17 cellular contexts compared by ENCODE assay signal in genomic region chr18:76432274-76432755, GRCh38.
A peak's percentile ranks its signal among the peaks of the same experiment; 100 is the strongest.
DNase-seq lines count a peak whose midpoint lies in the region; ATAC-seq and TF ChIP-seq lines count a peak whose summit lies in the region.
"Had no signal": no experiment of that assay in that cellular context is flagged by ENCODE, and none has a peak within 500 bp of the region (broad histone marks: within the 10 kb centered on the region; RNA-seq: fewer than 3 reads in every experiment).

No MANE protein-coding gene starts in this region.

- no peak overlapping the region for H2BK15ac ChIP-seq in neuronal stem cell (ENCODE audit: low read length)

- no peak for ATAC-seq in T-helper 17 cell
- no peak for ATAC-seq in naive thymus-derived CD8-positive, alpha-beta T cell
- ATAC-seq in HG02763 (IDR thresholded peaks at IDR 0.05; ENCODE audit: unreplicated experiment), result no peak
- ATAC-seq: K562 had no signal

- no peak overlapping the region for H2AFZ ChIP-seq in neuronal stem cell (ENCODE audit: low read length)

- peaks cover 29 to 74% of the 10 kb centered on the region in 2 donors for H3K36me3 ChIP-seq in neuronal stem cell (replicated peaks in 1 of 2; ENCODE audit: control insufficient read depth in 2 of 2, insufficient read depth in 2 of 2, low read length in 2 of 2)

- peak overlapping the region; percentile 50 for H3K14ac ChIP-seq in neuronal stem cell (ENCODE audit: low read length)

- no peak overlapping the region for H2AK5ac ChIP-seq in neuronal stem cell (ENCODE audit: low read depth, low read length)

- H3K18ac ChIP-seq in neuronal stem cell (ENCODE audit: low read length), result no peak overlapping the region

- H3K27ac Mint-ChIP-seq in CD14-positive monocyte (peak overlapping the region in 5 of 7 donors; percentile 5 to 64 (median 37)), T-helper 17 cell (peak overlapping the region; percentile 71), endothelial cell (ENCODE audit: unreplicated experiment) (peak overlapping the region; percentile 24)
- H3K27ac Mint-ChIP-seq in naive thymus-derived CD8-positive, alpha-beta T cell, result peak overlapping the region in 3 of 10 donors; percentile 15 to 45 (median 32)

- H3K4me1 ChIP-seq in neuronal stem cell (ENCODE audit: control insufficient read depth in 2 of 2, insufficient read depth in 1 of 2, low read depth in 1 of 2, low read length in 2 of 2), result peaks cover 0 to 7% of the 10 kb centered on the region in 2 donors

- no peak overlapping the region for H3K9ac ChIP-seq in neuronal stem cell (ENCODE audit: low read depth, low read length, poor library complexity)

- no peaks in the 10 kb centered on the region for H3K27me3 ChIP-seq in neuronal stem cell (ENCODE audit: control insufficient read depth in 3 of 3, insufficient read depth in 3 of 3, low read depth in 1 of 3, low read length in 3 of 3)

- TF ChIP-seq CTCF in CD14-positive monocyte (IDR thresholded peaks at IDR 0.05) (no peak), endothelial cell (IDR thresholded peaks at IDR 0.05; ENCODE audit: unreplicated experiment) (no peak)

- H3K9me3 ChIP-seq in T-helper 17 cell (ENCODE audit: control insufficient read depth, low read length, poor library complexity, severe bottlenecking) (no peaks in the 10 kb centered on the region), neuronal stem cell (replicated peaks in 1 of 2; ENCODE audit: control insufficient read depth in 2 of 2, insufficient read depth in 1 of 2, low read depth in 1 of 2, low read length in 2 of 2) (peaks cover 0 to 15% of the 10 kb centered on the region in 2 donors)

- H2BK12ac ChIP-seq in neuronal stem cell (ENCODE audit: low read length), result no peak overlapping the region

- H4K8ac ChIP-seq in neuronal stem cell (ENCODE audit: low read depth, low read length), result no peak overlapping the region

- H3K27ac ChIP-seq in neuronal stem cell (replicated peaks; ENCODE audit: low read length), result no peak overlapping the region
- H3K27ac ChIP-seq: C4-2B had no signal

- no peak overlapping the region for H3K4ac ChIP-seq in neuronal stem cell (ENCODE audit: low read length)

- H3K4me3 Mint-ChIP-seq in CD14-positive monocyte (no peak overlapping the region), T-helper 17 cell (no peak overlapping the region), endothelial cell (ENCODE audit: unreplicated experiment) (peak overlapping the region; percentile 80)
- H3K4me3 Mint-ChIP-seq in naive thymus-derived CD8-positive, alpha-beta T cell, result no peak overlapping the region

- H2BK120ac ChIP-seq in neuronal stem cell (ENCODE audit: low read depth, low read length), result no peak overlapping the region

- H3K9me3 Mint-ChIP-seq in CD14-positive monocyte (peaks cover 0 to 1% (median 0%) of the 10 kb centered on the region in 7 donors), endothelial cell (ENCODE audit: unreplicated experiment) (no peaks in the 10 kb centered on the region)
- no peaks in the 10 kb centered on the region for H3K9me3 Mint-ChIP-seq in naive thymus-derived CD8-positive, alpha-beta T cell

- intact Hi-C loops in CD14-positive monocyte (cut with micrococcal nuclease), result no loop called here

- H3K4me3 ChIP-seq in neuronal stem cell (ENCODE audit: low read length in 2 of 2), result no peak overlapping the region
- H3K4me3 ChIP-seq: K562 had no signal

- H3K4me1 Mint-ChIP-seq in CD14-positive monocyte (peaks cover 37% of the 10 kb centered on the region), T-helper 17 cell (peaks cover 37% of the 10 kb centered on the region), endothelial cell (ENCODE audit: unreplicated experiment) (peaks cover 56% of the 10 kb centered on the region)
- H3K4me1 Mint-ChIP-seq in naive thymus-derived CD8-positive, alpha-beta T cell, result peaks cover 24 to 66% (median 49%) of the 10 kb centered on the region in 4 donors

- H3K79me1 ChIP-seq in neuronal stem cell (ENCODE audit: low read depth, low read length), result peaks cover 39% of the 10 kb centered on the region

- DNase-seq in CD14-positive monocyte (ENCODE audit: low spot score), result no peak
- DNase-seq in T-helper 17 cell, result no peak
- DNase-seq in endothelial cell (ENCODE audit: low spot score), result no peak
- DNase-seq in neuronal stem cell (ENCODE audit: low spot score), result no peak
- DNase-seq in naive thymus-derived CD8-positive, alpha-beta T cell, result no peak
- no peak for DNase-seq in COLO829 (ENCODE audit: low spot score)
- DNase-seq in activated CD4-positive, alpha-beta T cell treated with anti-CD3 and anti-CD28 coated beads for 1 hour, result no peak
- DNase-seq: DMS53, GDM1, NCI-H1092 treated with DMSO at 0.1 percent for 48 hours, NCI-H1436 treated with DMSO at 0.1 percent for 48 hours, NCI-H1930, NCI-H748 treated with DMSO at 0.1 percent for 48 hours, SIG-M5 had no signal

- no peak overlapping the region for H4K91ac ChIP-seq in neuronal stem cell (ENCODE audit: low read depth, low read length, poor library complexity)

- peaks cover 50 to 72% of the 10 kb centered on the region in 2 donors for H3K36me3 Mint-ChIP-seq in CD14-positive monocyte
- H3K36me3 Mint-ChIP-seq in T-helper 17 cell (ENCODE audit: low read depth), result peaks cover 2% of the 10 kb centered on the region
- peaks cover 33% of the 10 kb centered on the region for H3K36me3 Mint-ChIP-seq in endothelial cell (ENCODE audit: low read depth, unreplicated experiment)
- peaks cover 0 to 39% (median 22%) of the 10 kb centered on the region in 3 donors for H3K36me3 Mint-ChIP-seq in naive thymus-derived CD8-positive, alpha-beta T cell

- H3K23ac ChIP-seq in neuronal stem cell (ENCODE audit: low read depth, low read length, poor library complexity), result no peak overlapping the region

- no peak overlapping the region for H2BK5ac ChIP-seq in neuronal stem cell (ENCODE audit: low read length)

- POLR2A ChIA-PET in naive thymus-derived CD8-positive, alpha-beta T cell (lab: Charles Lee), result no interaction called here

- H3K4me2 ChIP-seq in neuronal stem cell (ENCODE audit: insufficient read depth, low read length, poor library complexity, severe bottlenecking), result no peak overlapping the region

- H3K27me3 Mint-ChIP-seq in CD14-positive monocyte (ENCODE audit: low read depth in 3 of 3) (peaks cover 0 to 3% (median 0%) of the 10 kb centered on the region in 3 donors), T-helper 17 cell (no peaks in the 10 kb centered on the region), endothelial cell (ENCODE audit: unreplicated experiment) (peaks cover 8% of the 10 kb centered on the region)
- no peaks in the 10 kb centered on the region for H3K27me3 Mint-ChIP-seq in naive thymus-derived CD8-positive, alpha-beta T cell

- no CpG with 5 or more reads among the region's 10 CpGs for WGBS in neuronal stem cell (ENCODE audit: extremely low coverage in 2 of 2, insufficient read length in 2 of 2, insufficient replicate concordance in 1 of 2), 2 donors
